Comparison of ENCODE assay signal across 9 cellular contexts in genomic region chr4:147794787-147795413, GRCh38.
DNase-seq lines count a peak whose midpoint lies in the region; ATAC-seq and TF ChIP-seq lines count a peak whose summit lies in the region.
"Had no signal": no experiment of that assay in that cellular context is flagged by ENCODE, and none has a peak within 500 bp of the region (broad histone marks: within the 10 kb centered on the region; RNA-seq: fewer than 3 reads in every experiment).

No MANE protein-coding gene starts in this region.

- peaks cover 9 to 13% of the 10 kb centered on the region in 2 donors for H3K27me3 Mint-ChIP-seq in natural killer cell (ENCODE audit: low read depth in 2 of 2)

- H3K4me1 ChIP-seq in breast epithelium = no peaks in the 10 kb centered on the region

- peak; percentile 68 for ATAC-seq in GM18867 (IDR thresholded peaks at IDR 0.05; ENCODE audit: unreplicated experiment)
- peak; percentile 52 for ATAC-seq in GM21576 (IDR thresholded peaks at IDR 0.05; ENCODE audit: unreplicated experiment)
- ATAC-seq in HG03378 (IDR thresholded peaks at IDR 0.05; ENCODE audit: unreplicated experiment) = peak; percentile 88
- ATAC-seq in natural killer cell = peak; percentile 54 to 63 (median 62)

- no peak overlapping the region for H3K4me3 ChIP-seq in breast epithelium

- H3K27ac Mint-ChIP-seq in natural killer cell = peak overlapping the region; percentile 2 to 44

- H3K27ac ChIP-seq in breast epithelium = no peak overlapping the region

- H3K4me1 Mint-ChIP-seq in natural killer cell = peaks cover 56% of the 10 kb centered on the region in 2 donors

- TF ChIP-seq CTCF in natural killer cell (IDR thresholded peaks at IDR 0.05) = no peak
- no peak for TF ChIP-seq CTCF in breast epithelium (IDR thresholded peaks at IDR 0.05)

- no peak for DNase-seq in natural killer cell
- no peak for DNase-seq in breast epithelium (ENCODE audit: low spot score in 2 of 2)
- no peak for DNase-seq in stimulated activated naive CD4-positive, alpha-beta T cell treated with Interleukin-2 at 50 U/mL for 16 hours (lab: John Stamatoyannopoulos, UW)
- DNase-seq in activated CD4-positive, alpha-beta T cell treated with anti-CD3 and anti-CD28 coated beads for 4 hours = no peak
- DNase-seq: activated CD4-positive, alpha-beta T cell treated with anti-CD3 and anti-CD28 coated beads, Interleukin-2, amount 50 U/mL, for 48 hours had no signal

- no peaks in the 10 kb centered on the region for H3K36me3 ChIP-seq in breast epithelium

- intact Hi-C loops in natural killer cell (cut with micrococcal nuclease) (loop anchor here (2.0 to 10.0 kb wide), 2 partner anchors 52 to 150 kb away; no protein-coding TSS in a partner anchor), breast epithelium (cut with DNase I; ENCODE audit: low total_unique reads) (no loop called here)

- no peaks in the 10 kb centered on the region for H3K27me3 ChIP-seq in breast epithelium

- H3K9me3 ChIP-seq in breast epithelium = no peaks in the 10 kb centered on the region

- H3K4me3 Mint-ChIP-seq in natural killer cell = peak overlapping the region; percentile 54
- H3K4me3 Mint-ChIP-seq: neural crest cell had no signal

- TF ChIP-seq POLR2A in breast epithelium (IDR thresholded peaks at IDR 0.05) = no peak

- no peaks in the 10 kb centered on the region for H3K9me3 Mint-ChIP-seq in natural killer cell

- H3K36me3 Mint-ChIP-seq in natural killer cell = no peaks in the 10 kb centered on the region
